Comparison of ENCODE assay signal across 15 cellular contexts in genomic region chr2:109694190-109694589, GRCh38.
DNase-seq lines count a peak whose midpoint lies in the region; ATAC-seq and TF ChIP-seq lines count a peak whose summit lies in the region.
"Had no signal": no experiment of that assay in that cellular context is flagged by ENCODE, and none has a peak within 500 bp of the region (broad histone marks: within the 10 kb centered on the region; RNA-seq: fewer than 3 reads in every experiment).

No MANE protein-coding gene starts in this region.

- no peak overlapping the region for H3K9ac ChIP-seq in muscle layer of colon (ENCODE audit: low read length)

- H3K9me2 ChIP-seq in PC-9 (ENCODE audit: insufficient read depth) = no peaks in the 10 kb centered on the region

- H3K27ac ChIP-seq in PC-9 (no peak overlapping the region), epithelial cell of prostate (peak overlapping the region; percentile 46), muscle layer of colon (ENCODE audit: low read depth, low read length) (peak overlapping the region; percentile 55), aorta (ENCODE audit: low read depth in 1 of 2, low read length in 2 of 2) (peak overlapping the region in 1 of 2 donors; percentile 67)

- BruUV-seq in PC-9 (replicated peaks; lab: Mats Ljungman, UMichigan) = no TSS peak

- H3K9me3 Mint-ChIP-seq in activated T-cell treated with anti-CD3 and anti-CD28 coated beads, Interleukin-2, amount 50 U/mL, for 4 hours = no peaks in the 10 kb centered on the region

- H3K36me3 ChIP-seq in PC-9 (ENCODE audit: low read depth) (no peaks in the 10 kb centered on the region), muscle layer of colon (ENCODE audit: insufficient read depth, low read length) (no peaks in the 10 kb centered on the region), aorta (ENCODE audit: control insufficient read depth in 1 of 2, insufficient read depth in 2 of 2, low read length in 1 of 2) (no peaks in the 10 kb centered on the region)
- H3K36me3 ChIP-seq: upper lobe of left lung had no signal

- H3K4me2 ChIP-seq in PC-9 = peak overlapping the region; percentile 32

- H3F3A ChIP-seq in PC-9 (ENCODE audit: insufficient read depth, low read depth) = peaks cover 17% of the 10 kb centered on the region

- POLR2A ChIA-PET in PC-9 (lab: Charles Lee; ENCODE audit: unreplicated experiment) = interaction anchor here (0.6 to 0.9 kb wide), 2 partner anchors 80 to 89 kb away, joined by 7 to 24 read pairs; partner anchors contain the start of gene SEPTIN10

- TF ChIP-seq POLR2A in GM18505 (IDR thresholded peaks at IDR 0.05; ENCODE audit: borderline replicate concordance, extremely low read depth, insufficient read depth, insufficient read length) = no peak

- no peak for ATAC-seq in aorta (ENCODE audit: low FRiP score)
- no peak for ATAC-seq in activated T-cell treated with anti-CD3 and anti-CD28 coated beads, Interleukin-2, amount 50 U/mL, for 4 hours
- ATAC-seq in GM18505 (IDR thresholded peaks at IDR 0.05; ENCODE audit: unreplicated experiment) = no peak
- ATAC-seq: Panc1 had no signal

- peak; percentile 17 for DNase-seq in Caki2 (ENCODE audit: low read depth)
- peak; percentile 43 to 53 for DNase-seq in PC-9
- DNase-seq in epithelial cell of prostate (ENCODE audit: low read depth, low spot score) = no peak
- DNase-seq in occipital lobe (lab: John Stamatoyannopoulos, UW) = no peak
- DNase-seq in aorta = no peak
- no peak for DNase-seq in activated T-cell treated with anti-CD3 and anti-CD28 coated beads, Interleukin-2, amount 50 U/mL, for 4 hours
- DNase-seq: activated CD4-positive, alpha-beta T cell treated with anti-CD3 and anti-CD28 coated beads, Interleukin-2, amount 50 U/mL, for 1 hour; central memory CD4-positive, alpha-beta T cell; DMS79; Kasumi-1; NCI-H2107; upper lobe of left lung had no signal

- CTCF ChIA-PET in PC-9 (lab: Charles Lee) = no interaction called here

- H3K27me3 Mint-ChIP-seq in activated T-cell treated with anti-CD3 and anti-CD28 coated beads, Interleukin-2, amount 50 U/mL, for 4 hours (ENCODE audit: low read depth) = no peaks in the 10 kb centered on the region

- H3K27me3 ChIP-seq in PC-9 (ENCODE audit: insufficient read depth, low read depth) = no peaks in the 10 kb centered on the region
- no peaks in the 10 kb centered on the region for H3K27me3 ChIP-seq in muscle layer of colon (ENCODE audit: control insufficient read depth in 1 of 2, insufficient read depth in 2 of 2, low read length in 2 of 2)
- no peaks in the 10 kb centered on the region for H3K27me3 ChIP-seq in aorta (ENCODE audit: control insufficient read depth in 1 of 2, insufficient read depth in 2 of 2, low read length in 1 of 2)
- H3K27me3 ChIP-seq: upper lobe of left lung had no signal

- intact Hi-C loops in PC-9 (cut with micrococcal nuclease; ENCODE audit: unreplicated experiment) = loop anchor here (10.0 kb wide), 1 partner anchor 49 kb away; no protein-coding TSS in a partner anchor
- intact Hi-C loops in aorta (cut with DNase I) = loop anchor here in 1 of 2 donors (5.0 kb wide), 1 partner anchor 82 kb away; the partner anchor contains the start of genes SEPTIN10 and SOWAHC

- no peaks in the 10 kb centered on the region for H4K20me1 ChIP-seq in PC-9 (ENCODE audit: insufficient read depth)

- H3K79me2 ChIP-seq in PC-9 (ENCODE audit: low read depth) = no peaks in the 10 kb centered on the region

- WGBS in aorta, 2 donors = 0 to 4% methylated on average over 2 of the region's 2 CpGs

- in situ Hi-C loops in Caki2 (cut with HindIII; ENCODE audit: low pct_unique_long_range_greater_than_20kb, low sequenced_read_pairs) = no loop called here

- no peak overlapping the region for H2AFZ ChIP-seq in PC-9

- H3K9me3 ChIP-seq in PC-9 (ENCODE audit: insufficient read depth, low read depth) (no peaks in the 10 kb centered on the region), muscle layer of colon (ENCODE audit: low read length) (no peaks in the 10 kb centered on the region), aorta (ENCODE audit: control insufficient read depth, low read length) (no peaks in the 10 kb centered on the region)
- H3K9me3 ChIP-seq: upper lobe of left lung had no signal

- H3K4me1 ChIP-seq in PC-9 (replicated peaks; ENCODE audit: insufficient read depth) = peaks cover 56% of the 10 kb centered on the region
- H3K4me1 ChIP-seq in muscle layer of colon (ENCODE audit: insufficient read depth, low read length) = peaks cover 62% of the 10 kb centered on the region
- peaks cover 5 to 6% of the 10 kb centered on the region in 2 donors for H3K4me1 ChIP-seq in aorta (ENCODE audit: control insufficient read depth in 1 of 2, insufficient read depth in 2 of 2, low read length in 2 of 2)

- H3K4me1 Mint-ChIP-seq in activated T-cell treated with anti-CD3 and anti-CD28 coated beads, Interleukin-2, amount 50 U/mL, for 4 hours (ENCODE audit: low read depth) = no peaks in the 10 kb centered on the region

- H3K4me3 ChIP-seq in PC-9 (no peak overlapping the region), muscle layer of colon (ENCODE audit: low read depth in 1 of 2, low read length in 2 of 2) (no peak overlapping the region), aorta (ENCODE audit: low read length in 2 of 2) (no peak overlapping the region)
- H3K4me3 ChIP-seq: upper lobe of left lung had no signal

- TF ChIP-seq CTCF in PC-9 (conservative IDR thresholded peaks at IDR 0.05) = no peak

- no peaks in the 10 kb centered on the region for H3K36me3 Mint-ChIP-seq in activated T-cell treated with anti-CD3 and anti-CD28 coated beads, Interleukin-2, amount 50 U/mL, for 4 hours (ENCODE audit: insufficient read depth)

- no peak overlapping the region for H3K4me3 Mint-ChIP-seq in activated T-cell treated with anti-CD3 and anti-CD28 coated beads, Interleukin-2, amount 50 U/mL, for 4 hours

Comparison
In these comparisons a context has a peak if more than half of its experiments do, and no peak if none do; other contexts are left out.
1. DNase-seq: peak in Caki2 (single experiment) and PC-9 (2 of 2); none in epithelial cell of prostate (single experiment), occipital lobe (single experiment), aorta (0 of 2) and activated T-cell treated with anti-CD3 and anti-CD28 coated beads, Interleukin-2, amount 50 U/mL, for 4 hours (single experiment).